Comparison of ENCODE assay signal across 11 cellular contexts in the genomic region with DNA sequence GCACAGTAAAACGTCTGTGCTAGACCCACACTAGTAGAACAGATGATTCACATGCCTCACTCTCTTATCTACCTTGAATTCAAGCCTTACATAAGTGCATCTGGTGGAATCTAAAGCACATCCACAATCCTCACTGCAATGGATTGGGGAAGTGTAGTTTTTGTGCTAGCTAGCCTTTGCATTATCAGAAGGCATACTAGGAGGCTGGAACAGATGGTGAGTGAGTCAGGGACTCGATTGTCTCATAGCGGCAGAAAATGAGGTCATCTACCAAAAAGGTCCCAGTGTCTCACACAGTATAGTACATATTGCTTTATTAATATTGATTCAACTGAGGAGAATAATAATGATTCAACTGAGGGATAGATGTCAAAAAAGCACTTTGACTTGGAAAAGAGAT. TPM values are rescaled to one million over a fixed set of nuclear protein-coding genes. Genes with fewer than 3 reads are reported as not detected.
A peak's percentile ranks its signal among the peaks of the same experiment; 100 is the strongest.
DNase-seq lines count a peak whose midpoint lies in the region; ATAC-seq, FAIRE-seq and TF ChIP-seq lines count a peak whose summit lies in the region.
"Had no signal": no experiment of that assay in that cellular context is flagged by ENCODE, and none has a peak within 500 bp of the region (broad histone marks: within the 10 kb centered on the region; RNA-seq: fewer than 3 reads in every experiment).

No MANE protein-coding gene starts in this region.

- POLR2A ChIA-PET in MCF 10A (lab: Yijun Ruan, JAX): no interaction called here
- POLR2A ChIA-PET in K562 (lab: Yijun Ruan, JAX): no interaction called here

- no peak for FAIRE-seq in K562 (lab: Jason Lieb, UNC)

- no peaks in the 10 kb centered on the region for H3K27me3 Mint-ChIP-seq in MCF 10A (ENCODE audit: insufficient read depth, unreplicated experiment)
- H3K27me3 Mint-ChIP-seq: activated naive CD8-positive, alpha-beta T cell treated with anti-CD3 and anti-CD28 coated beads, Interleukin-2, amount 10 ng/mL, durations not matched to agents 7 days and 5 days had no signal

- H3K4me3 Mint-ChIP-seq in MCF 10A (ENCODE audit: unreplicated experiment): no peak overlapping the region
- H3K4me3 Mint-ChIP-seq: activated naive CD8-positive, alpha-beta T cell treated with anti-CD3 and anti-CD28 coated beads, Interleukin-2, amount 10 ng/mL, durations not matched to agents 7 days and 5 days had no signal

- H3K36me3 Mint-ChIP-seq in MCF 10A (ENCODE audit: insufficient read depth, unreplicated experiment): peaks cover 52% of the 10 kb centered on the region

- ATAC-seq in K562: peak; percentile 57
- ATAC-seq in thoracic aorta (ENCODE audit: insufficient number of reproducible peaks, low FRiP score, low read depth): peak; percentile 88
- no peak for ATAC-seq in activated CD4-positive, CD25-positive, alpha-beta regulatory T cell treated with anti-CD3 and anti-CD28 coated beads, Interleukin-2, amount 50 U/mL, for 24 hours
- ATAC-seq in HG03280 (IDR thresholded peaks at IDR 0.05; ENCODE audit: unreplicated experiment): no peak

- H3K9ac ChIP-seq in mammary epithelial cell (ENCODE audit: insufficient read depth, low read length): no peak overlapping the region
- H3K9ac ChIP-seq in K562 (ENCODE audit: insufficient read depth in 1 of 2, low read depth in 2 of 2, low read length in 2 of 2): no peak overlapping the region

- TF ChIP-seq CTCF in MCF 10A (IDR thresholded peaks at IDR 0.05; ENCODE audit: unreplicated experiment) (no peak), mammary epithelial cell (conservative IDR thresholded peaks at IDR 0.05 in 1 of 2, IDR thresholded peaks at IDR 0.05 in 1 of 2; ENCODE audit: extremely low read depth in 1 of 2, insufficient read depth in 1 of 2, low read depth in 1 of 2, low read length in 2 of 2) (no peak), K562 (IDR thresholded peaks at IDR 0.05 in 2 of 3, conservative IDR thresholded peaks at IDR 0.05 in 1 of 3; ENCODE audit: insufficient read depth in 2 of 3, low read depth in 1 of 3, low read length in 3 of 3) (no peak), thoracic aorta (IDR thresholded peaks at IDR 0.05) (no peak)

- no peaks in the 10 kb centered on the region for H3K9me3 Mint-ChIP-seq in MCF 10A (ENCODE audit: unreplicated experiment)

- in situ Hi-C loops in mammary epithelial cell (cut with MboI; ENCODE audit: low sequenced_read_pairs in 2 of 2): no loop called here
- in situ Hi-C loops in K562 (cut with MboI): no loop called here

- H3K27ac Mint-ChIP-seq in MCF 10A (ENCODE audit: low read depth, unreplicated experiment): peak overlapping the region; percentile 75
- H3K27ac Mint-ChIP-seq: activated naive CD8-positive, alpha-beta T cell treated with anti-CD3 and anti-CD28 coated beads, Interleukin-2, amount 10 ng/mL, durations not matched to agents 7 days and 5 days had no signal

- H3K27ac ChIP-seq in mammary epithelial cell (ENCODE audit: insufficient read depth, low read depth, low read length) (no peak overlapping the region), K562 (ENCODE audit: extremely low read depth, low read depth, low read length) (peak overlapping the region; percentile 45; the same call in 2 of the 3 replicates), thoracic aorta (no peak overlapping the region)
- H3K27ac ChIP-seq: WERI-Rb-1 had no signal

- no peaks in the 10 kb centered on the region for H3K27me3 ChIP-seq in mammary epithelial cell (ENCODE audit: insufficient read depth, low read length)
- H3K27me3 ChIP-seq in K562 (ENCODE audit: control insufficient read depth in 2 of 2, insufficient read depth in 2 of 2, low read length in 2 of 2): no peaks in the 10 kb centered on the region
- no peaks in the 10 kb centered on the region for H3K27me3 ChIP-seq in thoracic aorta (replicated peaks; ENCODE audit: insufficient read depth)

- TF ChIP-seq POLR2A in K562 (conservative IDR thresholded peaks at IDR 0.05): no peak

- H3K4me2 ChIP-seq in mammary epithelial cell (ENCODE audit: insufficient read depth, low read depth, low read length): no peak overlapping the region
- no peak overlapping the region for H3K4me2 ChIP-seq in K562 (ENCODE audit: insufficient read depth, low read length)

- no TSS peak for BruUV-seq in MCF 10A (replicated peaks; lab: Mats Ljungman, UMichigan)
- BruUV-seq in mammary epithelial cell (replicated peaks; lab: Mats Ljungman, UMichigan): no TSS peak
- BruUV-seq in K562 (replicated peaks; lab: Mats Ljungman, UMichigan): no TSS peak

- H3K9me3 ChIP-seq in mammary epithelial cell (replicated peaks; ENCODE audit: insufficient read depth, low read length) (no peaks in the 10 kb centered on the region), K562 (replicated peaks; ENCODE audit: control insufficient read depth, insufficient read depth, low read depth, low read length) (no peaks in the 10 kb centered on the region), thoracic aorta (no peaks in the 10 kb centered on the region)

- DNase-seq in MCF 10A (ENCODE audit: unreplicated experiment) (peak; percentile 32), mammary epithelial cell (no peak), K562 (ENCODE audit: extremely low read depth in 1 of 4, low spot score in 3 of 4) (peak in 1 of 4 experiments; percentile 28), hepatic stellate cell (ENCODE audit: low spot score) (peak; percentile 23), thoracic aorta (ENCODE audit: low spot score) (no peak), SW 1271 (lab: John Stamatoyannopoulos, UW) (no peak)
- DNase-seq: activated naive CD8-positive, alpha-beta T cell treated with anti-CD3 and anti-CD28 coated beads, Interleukin-2, amount 10 ng/mL, durations not matched to agents 7 days and 5 days; KG1; WERI-Rb-1 had no signal

- no peak overlapping the region for H2AFZ ChIP-seq in mammary epithelial cell (ENCODE audit: low read depth, low read length)
- H2AFZ ChIP-seq in K562 (ENCODE audit: low read depth, low read length): no peak overlapping the region

- 76% methylated on average over 3 of the region's 3 CpGs for WGBS in mammary epithelial cell (ENCODE audit: low coverage, missing lambda C conversion rate)
- 27% methylated on average over 3 of the region's 3 CpGs for WGBS in K562 (ENCODE audit: insufficient coverage, low coverage, missing lambda C conversion rate)

- CTCF ChIA-PET in MCF 10A (lab: Yijun Ruan, JAX) (no interaction called here), mammary epithelial cell (lab: Charles Lee; ENCODE audit: low non-redundant PET) (no interaction called here), K562 (lab: Yijun Ruan, JAX; ENCODE audit: low intra/inter-chr PET ratio) (no interaction called here)

- H3K79me2 ChIP-seq in mammary epithelial cell (ENCODE audit: insufficient read depth, low read length) (peaks cover 50% of the 10 kb centered on the region), K562 (ENCODE audit: control insufficient read depth, insufficient read depth, low read length) (peaks cover 43% of the 10 kb centered on the region)

- intact Hi-C loops in MCF 10A (cut with micrococcal nuclease) (no loop called here), mammary epithelial cell (cut with micrococcal nuclease) (no loop called here), K562 (cut with micrococcal nuclease) (no loop called here)

- H3K4me3 ChIP-seq in mammary epithelial cell (replicated peaks in 1 of 3; ENCODE audit: insufficient read depth in 1 of 3, low read depth in 2 of 3, low read length in 3 of 3) (no peak overlapping the region), K562 (no peak overlapping the region), thoracic aorta (no peak overlapping the region)

- H3K4me1 ChIP-seq in mammary epithelial cell (ENCODE audit: insufficient read depth, low read length) (no peaks in the 10 kb centered on the region), K562 (replicated peaks in 1 of 2; ENCODE audit: control insufficient read depth in 2 of 2, insufficient read depth in 2 of 2, low read length in 2 of 2) (no peaks in the 10 kb centered on the region; a peak in 2 of 5 replicates), thoracic aorta (ENCODE audit: control insufficient read depth in 1 of 2, low read depth in 2 of 2) (peaks cover 7 to 24% of the 10 kb centered on the region in 2 donors)

- peaks cover 15% of the 10 kb centered on the region for H3K4me1 Mint-ChIP-seq in MCF 10A (ENCODE audit: insufficient read depth, unreplicated experiment)

- dilution Hi-C loops in mammary epithelial cell (cut with HindIII; ENCODE audit: low sequenced_read_pairs): no loop called here

- TF ChIP-seq RAD21 in K562 (CRISPR knock-in tag; conservative IDR thresholded peaks at IDR 0.05 in 1 of 2, IDR thresholded peaks at IDR 0.05 in 1 of 2): no peak

- TF ChIP-seq EP300 in K562 (IDR thresholded peaks at IDR 0.05; ENCODE audit: low read length): no peak

- H3K9me1 ChIP-seq in K562 (ENCODE audit: control insufficient read depth, insufficient read depth, low read length): no peaks in the 10 kb centered on the region

- peaks cover 14% of the 10 kb centered on the region for H3K36me3 ChIP-seq in mammary epithelial cell (ENCODE audit: insufficient read depth, low read length)
- H3K36me3 ChIP-seq in K562 (ENCODE audit: control insufficient read depth, insufficient read depth, low read length): peaks cover 43% of the 10 kb centered on the region
- peaks cover 15% of the 10 kb centered on the region for H3K36me3 ChIP-seq in thoracic aorta

- no peaks in the 10 kb centered on the region for H4K20me1 ChIP-seq in mammary epithelial cell (ENCODE audit: insufficient read depth, low read length)
- H4K20me1 ChIP-seq in K562 (replicated peaks; ENCODE audit: control insufficient read depth, insufficient read depth, low read length): no peaks in the 10 kb centered on the region

RNA-seq across cellular contexts. Expression of a gene that starts 9.3 kb away (rescaled TPM):
- total RNA-seq in MCF 10A (2022) (31.2 and 36.0 TPM in 2 replicates), mammary epithelial cell (10 to 100 TPM; 20.8 to 41.7 TPM), K562 (2014; rRNA removed) (10.2 and 12.2 TPM in 2 replicates), K562 (2014; rRNA removed; fragmentation: Illumina TruSeq; extraction: Trizol) (16.4 and 18.2 TPM in 2 replicates), K562 (2015; rRNA removed; fragmentation: Illumina TruSeq; extraction: Trizol) (12.1 and 14.8 TPM in 2 replicates), K562 (2021) (9.2 and 9.9 TPM in 2 replicates), thoracic aorta (10 to 100 TPM; 19.4 to 24.7 TPM)
- polyA plus RNA-seq in mammary epithelial cell (6.2 TPM), K562 (2011; rRNA removed) (7.4 and 9.7 TPM in 2 replicates), K562 (2014; fragmentation: Illumina TruSeq; extraction: Trizol) (9.7 and 10.5 TPM in 2 replicates), K562 (2014; fragmentation: Nextera tagmentation; extraction: Ambion mirVana) (1 to 10 TPM; 5.0 to 6.6 TPM), K562 (2014; rRNA removed) (9.3 and 11.6 TPM in 2 replicates)
- 8.4 TPM for polyA minus RNA-seq in mammary epithelial cell
- 7.5 and 31.1 TPM in 2 replicates for total RNA-seq in K562 (2011; cell fraction: chromatin; rRNA removed; ENCODE audit: low replicate concordance)
- total RNA-seq in K562 (2011; cell fraction: nucleolus; rRNA removed): 4.7 and 6.4 TPM in 2 replicates
- 12.5 and 14.7 TPM in 2 replicates for total RNA-seq in K562 (2011; cell fraction: nucleoplasm; rRNA removed)
- 2.0 and 3.9 TPM in 2 replicates for polyA plus RNA-seq in K562 (2011; cell fraction: cytosol; rRNA removed)
- 7.3 and 8.1 TPM in 2 replicates for polyA plus RNA-seq in K562 (2011; cell fraction: nucleus; rRNA removed)
- 6.9 and 7.9 TPM in 2 replicates for polyA plus RNA-seq in K562 (2012)
- 13.9 and 16.8 TPM in 2 replicates for polyA minus RNA-seq in K562 (2011; rRNA and poly(A)+ RNA removed)
- polyA minus RNA-seq in K562 (2011; cell fraction: cytosol; rRNA and poly(A)+ RNA removed): 5.2 TPM in 2 replicates
- polyA minus RNA-seq in K562 (2011; cell fraction: nucleus; rRNA and poly(A)+ RNA removed): 11.3 and 19.5 TPM in 2 replicates

Comparison
In these comparisons a context has a peak if more than half of its experiments do, and no peak if none do; other contexts are left out.
1. DNase-seq: peak in MCF 10A (single experiment) and hepatic stellate cell (single experiment); none in mammary epithelial cell (single experiment), thoracic aorta (single experiment) and SW 1271 (0 of 2).
2. ATAC-seq: peak in K562 (single experiment) and thoracic aorta (single experiment); none in activated CD4-positive, CD25-positive, alpha-beta regulatory T cell treated with anti-CD3 and anti-CD28 coated beads, Interleukin-2, amount 50 U/mL, for 24 hours (0 of 2) and HG03280 (single experiment).